1 cellular context compared by ENCODE assay signal in genomic region chr2:234747833-234748559, GRCh38.
TF ChIP-seq lines count a peak whose summit lies in the region.

No MANE protein-coding gene starts in this region.

TF ChIP-seq in IMR-90, 13 proteins besides CTCF, POLR2A, EP300 and RAD21 (continued from another document):
- TF ChIP-seq USF2 (IDR thresholded peaks at IDR 0.05; ENCODE audit: low read depth, low read length) (no peak), MAFK (IDR thresholded peaks at IDR 0.05; ENCODE audit: low read depth, low read length) (no peak), MAZ (IDR thresholded peaks at IDR 0.05; ENCODE audit: borderline replicate concordance, low read depth, low read length) (no peak)
- TF ChIP-seq, protein P1, sequence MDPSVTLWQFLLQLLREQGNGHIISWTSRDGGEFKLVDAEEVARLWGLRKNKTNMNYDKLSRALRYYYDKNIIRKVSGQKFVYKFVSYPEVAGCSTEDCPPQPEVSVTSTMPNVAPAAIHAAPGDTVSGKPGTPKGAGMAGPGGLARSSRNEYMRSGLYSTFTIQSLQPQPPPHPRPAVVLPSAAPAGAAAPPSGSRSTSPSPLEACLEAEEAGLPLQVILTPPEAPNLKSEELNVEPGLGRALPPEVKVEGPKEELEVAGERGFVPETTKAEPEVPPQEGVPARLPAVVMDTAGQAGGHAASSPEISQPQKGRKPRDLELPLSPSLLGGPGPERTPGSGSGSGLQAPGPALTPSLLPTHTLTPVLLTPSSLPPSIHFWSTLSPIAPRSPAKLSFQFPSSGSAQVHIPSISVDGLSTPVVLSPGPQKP (IDR thresholded peaks at IDR 0.05; ENCODE audit: borderline replicate concordance, low read depth, low read length): no peak
